Comparison of ENCODE assay signal across 8 cellular contexts in the genomic region with DNA sequence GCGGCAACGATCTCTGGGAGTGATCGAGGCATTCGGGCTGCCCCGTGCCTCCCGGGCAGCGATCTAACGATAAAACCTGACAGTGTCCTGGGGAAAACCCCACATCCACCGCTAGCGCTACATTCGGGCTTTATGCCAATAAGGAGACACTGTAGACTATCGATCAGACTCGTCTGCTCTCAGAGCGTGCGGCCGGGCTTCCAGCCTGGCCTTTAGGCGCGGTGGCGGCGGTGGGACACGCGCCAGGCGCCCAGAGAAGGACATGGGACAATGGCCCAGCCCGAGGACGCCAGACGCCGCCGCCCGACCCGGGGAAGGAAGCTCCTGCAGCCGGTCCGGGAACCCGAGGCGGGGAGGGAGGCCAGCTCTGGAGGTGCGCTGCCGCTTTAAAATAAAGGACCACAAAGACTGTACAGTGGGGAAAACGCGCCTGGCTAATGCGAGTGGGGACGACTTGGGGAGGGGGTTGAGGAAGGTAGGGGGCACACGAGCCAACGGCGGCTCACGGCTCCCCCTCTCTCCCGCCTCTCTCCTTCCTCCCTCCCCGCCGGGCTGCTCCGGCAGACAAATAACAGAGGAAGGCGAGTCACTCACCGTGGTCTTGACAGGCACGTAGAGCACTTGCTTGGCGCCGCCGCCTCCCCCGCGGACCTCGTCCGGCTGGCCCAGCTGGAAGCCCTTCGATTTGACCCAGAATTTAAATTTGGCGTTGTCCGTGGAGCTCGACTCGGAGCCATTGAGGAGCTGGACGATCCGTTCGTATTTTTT. TPM values are rescaled to one million over a fixed set of nuclear protein-coding genes. Genes with fewer than 3 reads are reported as not detected.
DNase-seq lines count a peak whose midpoint lies in the region; ATAC-seq and TF ChIP-seq lines count a peak whose summit lies in the region.

No MANE protein-coding gene starts in this region.

- H3K9me3 ChIP-seq in Peyer's patch (peaks cover 0 to 4% (median 0%) of the 10 kb centered on the region in 4 donors), neuron (ENCODE audit: low read length) (no peaks in the 10 kb centered on the region)

- peaks cover 0 to 32% (median 0%) of the 10 kb centered on the region in 4 donors for H3K4me1 ChIP-seq in Peyer's patch
- peaks cover 34% of the 10 kb centered on the region for H3K4me1 ChIP-seq in neuron (ENCODE audit: insufficient read depth, low read length)

- TF ChIP-seq POLR2A in Peyer's patch (IDR thresholded peaks at IDR 0.05): no peak

- H3K27me3 ChIP-seq in Peyer's patch (peaks cover 5 to 18% of the 10 kb centered on the region in 2 donors), neuron (ENCODE audit: insufficient read depth, low read length) (peaks cover 37% of the 10 kb centered on the region)

- ATAC-seq in HG02870 (IDR thresholded peaks at IDR 0.05; ENCODE audit: unreplicated experiment) (peak; percentile 48), HG03521 (IDR thresholded peaks at IDR 0.05; ENCODE audit: unreplicated experiment) (no peak), HG02970 (IDR thresholded peaks at IDR 0.05; ENCODE audit: low FRiP score, unreplicated experiment) (no peak)

- DNase-seq in D341Med (ENCODE audit: low spot score) (peak; percentile 74), Peyer's patch (no peak), fibroblast of pulmonary artery (ENCODE audit: low read depth) (no peak), NCI-H2107 (lab: John Stamatoyannopoulos, UW) (no peak)

- no peaks in the 10 kb centered on the region for H3K36me3 ChIP-seq in Peyer's patch
- H3K36me3 ChIP-seq in neuron (ENCODE audit: insufficient read depth, low read length): no peaks in the 10 kb centered on the region

- H3K4me3 ChIP-seq in Peyer's patch (peak overlapping the region in 3 of 4 donors; percentile 1 to 42 (median 16)), fibroblast of pulmonary artery (replicated peaks; ENCODE audit: low read depth, low read length) (peak overlapping the region; percentile 22), neuron (ENCODE audit: low read length) (peak overlapping the region; percentile 55)

- peak overlapping the region; percentile 96 for H2AFZ ChIP-seq in neuron (ENCODE audit: low read depth, low read length)

- H3K27ac ChIP-seq in Peyer's patch: no peak overlapping the region

- no peak for TF ChIP-seq CTCF in Peyer's patch (IDR thresholded peaks at IDR 0.05)
- no peak for TF ChIP-seq CTCF in fibroblast of pulmonary artery (IDR thresholded peaks at IDR 0.05; ENCODE audit: low read length, missing control alignments)

RNA-seq across cellular contexts. Expression of gene NOL4, which starts 2.1 kb away (rescaled TPM):
- not detected for total RNA-seq in Peyer's patch
